Comparison of ENCODE assay signal across 9 cellular contexts in the genomic region with DNA sequence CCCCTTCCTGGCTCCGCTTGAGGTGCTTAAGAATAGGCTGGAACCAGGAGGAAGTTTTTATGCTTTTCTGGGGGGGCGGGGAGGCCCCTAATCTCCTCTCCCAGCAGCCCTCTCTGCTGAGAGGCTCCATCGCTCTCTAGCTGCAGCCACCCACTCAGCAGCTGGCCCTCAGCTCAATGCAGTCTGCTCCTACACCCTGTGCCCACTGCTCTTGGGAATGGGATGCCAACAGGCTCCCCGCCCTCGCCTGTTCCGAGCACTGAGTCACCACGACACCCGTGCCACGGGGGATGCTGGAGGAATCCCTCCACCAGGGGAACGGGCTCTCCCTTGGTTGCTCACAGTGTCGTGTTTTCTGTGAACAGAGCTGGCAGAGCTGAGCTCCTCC. TPM values are rescaled to one million over a fixed set of nuclear protein-coding genes. Genes with fewer than 3 reads are reported as not detected.
DNase-seq lines count a peak whose midpoint lies in the region; ATAC-seq and TF ChIP-seq lines count a peak whose summit lies in the region.
"Had no signal": no experiment of that assay in that cellular context is flagged by ENCODE, and none has a peak within 500 bp of the region (broad histone marks: within the 10 kb centered on the region; RNA-seq: fewer than 3 reads in every experiment).

No MANE protein-coding gene starts in this region.

- peak overlapping the region; percentile 95 for H3K4me3 ChIP-seq in SK-N-MC
- peak overlapping the region in 2 of 4 donors; percentile 82 to 96 for H3K4me3 ChIP-seq in esophagus squamous epithelium

- H3K4me3 Mint-ChIP-seq in stimulated activated effector memory CD8-positive, alpha-beta T cell treated with anti-CD3 and anti-CD28 coated beads, Interleukin-12 subunit alpha, Interleukin-12 subunit beta, amount 100 ng/mL, for 72 hours: peak overlapping the region; percentile 86

- TF ChIP-seq CTCF in GM10248 (IDR thresholded peaks at IDR 0.05; ENCODE audit: control extremely low read depth, extremely low read depth, low read depth, missing control alignments) (no peak), esophagus squamous epithelium (IDR thresholded peaks at IDR 0.05) (no peak)

- H3K27me3 ChIP-seq in esophagus squamous epithelium: no peaks in the 10 kb centered on the region
- H3K27me3 ChIP-seq: SJSA1 had no signal

- H3K9me3 ChIP-seq in SK-N-MC (ENCODE audit: low read depth, low read length) (no peaks in the 10 kb centered on the region), esophagus squamous epithelium (no peaks in the 10 kb centered on the region)

- ATAC-seq in stimulated activated effector memory CD8-positive, alpha-beta T cell treated with anti-CD3 and anti-CD28 coated beads, Interleukin-12 subunit alpha, Interleukin-12 subunit beta, amount 100 ng/mL, for 72 hours: no peak
- ATAC-seq in GM19467 (IDR thresholded peaks at IDR 0.05; ENCODE audit: unreplicated experiment) (no peak), HG03521 (IDR thresholded peaks at IDR 0.05; ENCODE audit: unreplicated experiment) (no peak)

- H3K9me3 Mint-ChIP-seq in stimulated activated effector memory CD8-positive, alpha-beta T cell treated with anti-CD3 and anti-CD28 coated beads, Interleukin-12 subunit alpha, Interleukin-12 subunit beta, amount 100 ng/mL, for 72 hours: no peaks in the 10 kb centered on the region

- peaks cover 94% of the 10 kb centered on the region for H3K4me1 Mint-ChIP-seq in stimulated activated effector memory CD8-positive, alpha-beta T cell treated with anti-CD3 and anti-CD28 coated beads, Interleukin-12 subunit alpha, Interleukin-12 subunit beta, amount 100 ng/mL, for 72 hours

- H3K36me3 Mint-ChIP-seq in stimulated activated effector memory CD8-positive, alpha-beta T cell treated with anti-CD3 and anti-CD28 coated beads, Interleukin-12 subunit alpha, Interleukin-12 subunit beta, amount 100 ng/mL, for 72 hours: peaks cover 19% of the 10 kb centered on the region

- H3K27ac Mint-ChIP-seq in stimulated activated effector memory CD8-positive, alpha-beta T cell treated with anti-CD3 and anti-CD28 coated beads, Interleukin-12 subunit alpha, Interleukin-12 subunit beta, amount 100 ng/mL, for 72 hours: peak overlapping the region; percentile 83

- DNase-seq in GM10248 (ENCODE audit: extremely low spot score) (peak; percentile 61), SK-N-MC (ENCODE audit: low read depth, low spot score) (no peak), esophagus squamous epithelium (lab: John Stamatoyannopoulos, UW) (no peak), NCI-H1092 (lab: John Stamatoyannopoulos, UW) (no peak), NCI-H446 treated with DMSO at 0.1 percent for 48 hours (lab: John Stamatoyannopoulos, UW) (no peak)
- DNase-seq in stimulated activated effector memory CD8-positive, alpha-beta T cell treated with anti-CD3 and anti-CD28 coated beads, Interleukin-12 subunit alpha, Interleukin-12 subunit beta, amount 100 ng/mL, for 72 hours (ENCODE audit: low spot score in 2 of 2): no peak

- intact Hi-C loops in esophagus squamous epithelium (cut with DNase I): no loop called here

- WGBS in esophagus squamous epithelium, 2 donors: 45% methylated on average over 9 of the region's 11 CpGs; no CpG with 5 or more reads in 1 of the 2 donors

- H3K27ac ChIP-seq in SK-N-MC (0 out of 2 replicates have a peak overlapping the region, but pooled peaks have one; percentile 54), esophagus squamous epithelium (peak overlapping the region in 3 of 4 donors; percentile 29 to 90 (median 87))

- no peak for TF ChIP-seq POLR2A in esophagus squamous epithelium (IDR thresholded peaks at IDR 0.05)

- POLR2A ChIA-PET in GM10248 (lab: Yijun Ruan, JAX): interaction anchor here (0.8 kb wide), 1 partner anchor 145 kb away, joined by 4 read pairs; no protein-coding TSS in a partner anchor

- no peak overlapping the region for H3K9ac ChIP-seq in SK-N-MC (ENCODE audit: insufficient read length)

- H3K36me3 ChIP-seq in SK-N-MC (ENCODE audit: insufficient read depth, low read length) (no peaks in the 10 kb centered on the region; the same call in 1 of the 2 replicates), esophagus squamous epithelium (peaks cover 0 to 40% (median 0%) of the 10 kb centered on the region in 3 donors)

- peaks cover 13 to 91% (median 32%) of the 10 kb centered on the region in 3 donors for H3K4me1 ChIP-seq in esophagus squamous epithelium

- CTCF ChIA-PET in GM10248 (lab: Yijun Ruan, JAX): interaction anchor here (0.8 to 7.7 kb wide), 30 partner anchors 9 to 308 kb away, joined by 3 to 82 read pairs (median 4); a partner anchor contains a TSS

RNA-seq across cellular contexts. Expression of a gene that starts 23.5 kb away (rescaled TPM):
- 1 to 10 TPM; 1.1 to 2.5 (median 1.6) TPM for total RNA-seq in esophagus squamous epithelium
